In genomic region chr2:73823416-73823815, GRCh38 we compare ENCODE assay signal across 26 cellular contexts. TPM values are rescaled to one million over a fixed set of nuclear protein-coding genes. Genes with fewer than 3 reads are reported as not detected.
"Had no signal": no experiment of that assay in that cellular context is flagged by ENCODE, and none has a peak within 500 bp of the region (broad histone marks: within the 10 kb centered on the region; RNA-seq: fewer than 3 reads in every experiment).

No MANE protein-coding gene starts in this region.

- H2AFZ ChIP-seq: neural progenitor cell had no signal

- H3K27me3 ChIP-seq: breast epithelium, right atrium auricular region, testis had no signal

- H3K4me1 ChIP-seq: breast epithelium, neural progenitor cell, testis had no signal

- H3K4me3 Mint-ChIP-seq: activated CD8-positive, alpha-beta memory T cell treated with anti-CD3 and anti-CD28 coated beads, Interleukin-2, amount 10 ng/mL, durations not matched to agents 7 days and 5 days; activated CD8-positive, alpha-beta T cell treated with anti-CD3 and anti-CD28 coated beads, Interleukin-2, amount 10 ng/mL, durations not matched to agents 7 days and 5 days; immature natural killer cell; mesothelial cell of epicardium; neural progenitor cell; T-helper 1 cell treated with Interleukin-12 subunit alpha and Interleukin-12 subunit beta and Interleukin-4 antibody, amounts not matched to agents 30 μg/mL and 1 μg/mL, for 36 hours had no signal

- H3K4me2 ChIP-seq: neural progenitor cell had no signal

- H3K36me3 ChIP-seq: breast epithelium, neural progenitor cell, right atrium auricular region, transverse colon had no signal

- ATAC-seq: activated CD8-positive, alpha-beta memory T cell treated with anti-CD3 and anti-CD28 coated beads, Interleukin-2, amount 10 ng/mL, durations not matched to agents 7 days and 5 days; activated CD8-positive, alpha-beta T cell treated with anti-CD3 and anti-CD28 coated beads, Interleukin-2, amount 10 ng/mL, durations not matched to agents 7 days and 5 days; activated naive CD4-positive, alpha-beta T cell treated with anti-CD3 and anti-CD28 coated beads, Interleukin-2, amount 50 U/mL, for 72 hours had no signal

- H3K27me3 Mint-ChIP-seq: activated CD8-positive, alpha-beta memory T cell treated with anti-CD3 and anti-CD28 coated beads, Interleukin-2, amount 10 ng/mL, durations not matched to agents 7 days and 5 days; naive B cell had no signal

- H3K27ac Mint-ChIP-seq: activated CD8-positive, alpha-beta memory T cell treated with anti-CD3 and anti-CD28 coated beads, Interleukin-2, amount 10 ng/mL, durations not matched to agents 7 days and 5 days; activated CD8-positive, alpha-beta T cell treated with anti-CD3 and anti-CD28 coated beads, Interleukin-2, amount 10 ng/mL, durations not matched to agents 7 days and 5 days; activated naive CD4-positive, alpha-beta T cell treated with anti-CD3 and anti-CD28 coated beads, Interleukin-2, amount 50 U/mL, for 72 hours; mesothelial cell of epicardium; neural progenitor cell; T-helper 1 cell treated with Interleukin-12 subunit alpha and Interleukin-12 subunit beta and Interleukin-4 antibody, amounts not matched to agents 30 μg/mL and 1 μg/mL, for 36 hours had no signal

- H3K9me3 ChIP-seq: breast epithelium, right atrium auricular region, testis, transverse colon had no signal

- H3K36me3 Mint-ChIP-seq: activated CD8-positive, alpha-beta memory T cell treated with anti-CD3 and anti-CD28 coated beads, Interleukin-2, amount 10 ng/mL, durations not matched to agents 7 days and 5 days; immature natural killer cell; mesothelial cell of epicardium; naive B cell; neural progenitor cell had no signal

- H3K4me1 Mint-ChIP-seq: mesothelial cell of epicardium, neural progenitor cell had no signal

- DNase-seq: activated CD4-positive, alpha-beta T cell treated with anti-CD3 and anti-CD28 coated beads for 1 hour; activated CD4-positive, alpha-beta T cell treated with anti-CD3 and anti-CD28 coated beads, Interleukin-2, amount 50 U/mL, for 1 hour; activated CD8-positive, alpha-beta memory T cell treated with anti-CD3 and anti-CD28 coated beads, Interleukin-2, amount 10 ng/mL, durations not matched to agents 7 days and 5 days; activated naive CD4-positive, alpha-beta T cell; activated T-cell treated with anti-CD3 and anti-CD28 coated beads, Interleukin-2, amount 50 U/mL, for 48 hours; kidney; left colon; occipital lobe; T1000 had no signal

- H3K9me3 Mint-ChIP-seq: activated naive CD4-positive, alpha-beta T cell treated with anti-CD3 and anti-CD28 coated beads, Interleukin-2, amount 50 U/mL, for 72 hours; mesothelial cell of epicardium; naive B cell; neural progenitor cell; T-helper 1 cell treated with Interleukin-12 subunit alpha and Interleukin-12 subunit beta and Interleukin-4 antibody, amounts not matched to agents 30 μg/mL and 1 μg/mL, for 36 hours had no signal

- H3K27ac ChIP-seq: breast epithelium, neural progenitor cell, right atrium auricular region, testis, transverse colon had no signal

- H3K4me3 ChIP-seq: breast epithelium, neural progenitor cell, right atrium auricular region, testis, transverse colon had no signal

RNA-seq across cellular contexts. Expression of gene C2orf78, which starts 39.4 kb away (rescaled TPM):
- total RNA-seq: activated CD8-positive, alpha-beta memory T cell treated with anti-CD3 and anti-CD28 coated beads, Interleukin-2, amount 10 ng/mL, durations not matched to agents 7 days and 5 days; activated CD8-positive, alpha-beta T cell treated with anti-CD3 and anti-CD28 coated beads, Interleukin-2, amount 10 ng/mL, durations not matched to agents 7 days and 5 days; activated naive CD4-positive, alpha-beta T cell treated with anti-CD3 and anti-CD28 coated beads, Interleukin-2, amount 50 U/mL, for 72 hours; breast epithelium; endothelial cell of umbilical vein; kidney; left colon; liver; mammary epithelial cell; mesothelial cell of epicardium; occipital lobe; pulmonary artery endothelial cell; right atrium auricular region; transverse colon; urinary bladder had no signal
- polyA plus RNA-seq: endothelial cell of umbilical vein, esophagus, immature natural killer cell, urinary bladder had no signal
